Comparison of ENCODE assay signal across 19 cellular contexts in genomic region chr13:49326222-49326917, GRCh38.
"Had no signal": no experiment of that assay in that cellular context is flagged by ENCODE, and none has a peak within 500 bp of the region (broad histone marks: within the 10 kb centered on the region; RNA-seq: fewer than 3 reads in every experiment).

No MANE protein-coding gene starts in this region.

- H3K27ac ChIP-seq: colonic mucosa, ovary, psoas muscle, spleen had no signal

- H3K4me1 ChIP-seq: colonic mucosa, psoas muscle had no signal

- DNase-seq: activated B cell treated with CpG ODN at 0.5 μM for 24 hours; activated CD4-positive, alpha-beta T cell treated with anti-CD3 and anti-CD28 coated beads for 4 hours; activated CD8-positive, alpha-beta T cell treated with anti-CD3 and anti-CD28 coated beads, Interleukin-2, amount 10 ng/mL, durations not matched to agents 7 days and 5 days; activated naive CD4-positive, alpha-beta T cell treated with Interleukin-2 at 50 U/mL for 16 hours; activated naive CD8-positive, alpha-beta T cell treated with anti-CD3 and anti-CD28 coated beads, Interleukin-2, amount 10 ng/mL, durations not matched to agents 7 days and 5 days; activated T-cell treated with anti-CD3 and anti-CD28 coated beads, Interleukin-2, amount 50 U/mL, for 24 hours; amygdala; colonic mucosa; erythroblast; left colon; mucosa of descending colon; naive B cell; ovary; psoas muscle; spleen; stimulated activated naive CD4-positive, alpha-beta T cell; T-cell had no signal

- H3K27me3 ChIP-seq: colonic mucosa, ovary, spleen had no signal

- H3K36me3 ChIP-seq: colonic mucosa, ovary had no signal

- ATAC-seq: activated CD8-positive, alpha-beta T cell treated with anti-CD3 and anti-CD28 coated beads, Interleukin-2, amount 10 ng/mL, durations not matched to agents 7 days and 5 days; left colon; mucosa of descending colon; psoas muscle; SK-N-SH treated with all-trans-retinoic acid at 6 μM for 48 hours; T-cell had no signal

- H3K9me3 ChIP-seq: colonic mucosa, mucosa of descending colon, ovary, psoas muscle, spleen had no signal

- FAIRE-seq: endometrium had no signal

- H3K4me3 ChIP-seq: colonic mucosa, mucosa of descending colon, ovary, psoas muscle, spleen had no signal
